27 cellular contexts compared by ENCODE assay signal in the genomic region with DNA sequence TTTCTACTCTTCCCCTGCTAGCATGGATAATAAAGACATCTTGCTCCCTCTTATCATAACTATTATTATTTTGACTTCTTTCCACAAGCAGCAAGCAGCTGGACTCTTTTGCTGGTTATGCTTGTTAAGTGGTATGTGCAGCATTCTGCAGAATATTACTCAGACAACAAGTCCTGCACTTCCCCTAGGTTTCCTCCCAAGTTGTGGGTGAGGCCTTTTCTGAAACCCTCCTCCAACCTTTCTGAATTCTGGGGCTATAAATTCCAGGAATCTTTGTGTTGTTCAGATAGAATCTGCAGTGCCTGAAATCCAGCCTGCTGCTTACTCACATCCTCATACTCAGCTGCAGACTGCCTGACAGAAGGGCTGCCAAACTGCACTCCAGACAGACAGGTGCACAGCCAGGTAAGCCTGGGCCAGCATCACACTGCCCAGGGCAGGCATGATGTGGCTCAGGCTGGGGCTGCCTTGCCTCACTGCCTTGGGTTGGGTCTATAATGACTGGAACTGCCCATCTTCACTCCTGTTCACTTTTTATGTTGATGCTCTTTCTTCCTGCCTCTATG. TPM values are rescaled to one million over a fixed set of nuclear protein-coding genes. Genes with fewer than 3 reads are reported as not detected.
A peak's percentile ranks its signal among the peaks of the same experiment; 100 is the strongest.
DNase-seq lines count a peak whose midpoint lies in the region; TF ChIP-seq lines count a peak whose summit lies in the region.
"Had no signal": no experiment of that assay in that cellular context is flagged by ENCODE, and none has a peak within 500 bp of the region (broad histone marks: within the 10 kb centered on the region; RNA-seq: fewer than 3 reads in every experiment).

No MANE protein-coding gene starts in this region.

- DNase-seq in AG20443 (ENCODE audit: low spot score) (peak; percentile 26), HFFc6 (peak; percentile 73), epithelial cell of proximal tubule (ENCODE audit: low read depth) (no peak), neuronal stem cell (ENCODE audit: low spot score) (no peak), tibial nerve (ENCODE audit: low spot score in 2 of 2) (no peak), HK-2 (ENCODE audit: unreplicated experiment) (no peak), NCI-H748 (lab: John Stamatoyannopoulos, UW; ENCODE audit: unreplicated experiment) (no peak)
- DNase-seq: activated CD4-positive, alpha-beta T cell treated with anti-CD3 and anti-CD28 coated beads for 1 hour; activated CD8-positive, alpha-beta T cell treated with anti-CD3 and anti-CD28 coated beads for 36 hours; BE2C; CD8-positive, alpha-beta memory T cell; colonic mucosa; DMS 273 treated with DMSO at 0.1 percent for 48 hours; esophagus squamous epithelium; gastrocnemius medialis; HCEC 1CT; Karpas-422; NCI-H1930; NCI-H526; SHP77; stimulated activated naive CD4-positive, alpha-beta T cell had no signal

- H3K27me3 ChIP-seq in neuronal stem cell (ENCODE audit: control insufficient read depth in 3 of 3, insufficient read depth in 3 of 3, low read depth in 1 of 3, low read length in 3 of 3) = peaks cover 0 to 4% (median 0%) of the 10 kb centered on the region in 3 experiments
- H3K27me3 ChIP-seq in tibial nerve = no peaks in the 10 kb centered on the region
- H3K27me3 ChIP-seq: BE2C, colonic mucosa, esophagus squamous epithelium, gastrocnemius medialis had no signal

- H3K14ac ChIP-seq in neuronal stem cell (ENCODE audit: low read length) = no peak overlapping the region

- no peak overlapping the region for H2BK5ac ChIP-seq in neuronal stem cell (ENCODE audit: low read length)

- H2AK5ac ChIP-seq in neuronal stem cell (ENCODE audit: low read depth, low read length) = no peak overlapping the region

- peaks cover 10% of the 10 kb centered on the region for H3K9me3 Mint-ChIP-seq in HFFc6
- H3K9me3 Mint-ChIP-seq: natural killer cell treated with Interleukin-12 subunit alpha and Interleukin-12 subunit beta and Interleukin-15 and Interleukin-18, amount 100 ng/mL, for 72 hours had no signal

- no peak overlapping the region for H4K8ac ChIP-seq in neuronal stem cell (ENCODE audit: low read depth, low read length)

- H3K27me3 Mint-ChIP-seq in HFFc6 (ENCODE audit: insufficient read depth) = peaks cover 4% of the 10 kb centered on the region
- H3K27me3 Mint-ChIP-seq: activated CD8-positive, alpha-beta T cell treated with anti-CD3 and anti-CD28 coated beads for 36 hours; activated naive CD8-positive, alpha-beta T cell had no signal

- H3K18ac ChIP-seq in neuronal stem cell (ENCODE audit: low read length) = no peak overlapping the region

- no peak overlapping the region for H3K27ac Mint-ChIP-seq in HFFc6
- H3K27ac Mint-ChIP-seq: activated CD8-positive, alpha-beta T cell treated with anti-CD3 and anti-CD28 coated beads for 36 hours; activated naive CD8-positive, alpha-beta T cell; natural killer cell treated with Interleukin-12 subunit alpha and Interleukin-12 subunit beta and Interleukin-15 and Interleukin-18, amount 100 ng/mL, for 72 hours; T-helper 2 cell treated with Interferon-gamma antibody and Interleukin-4, amounts not matched to agents 5 μg/mL and 100 μg/mL, for 36 hours had no signal

- H4K91ac ChIP-seq in neuronal stem cell (ENCODE audit: low read depth, low read length, poor library complexity) = no peak overlapping the region

- no peak overlapping the region for H3K4ac ChIP-seq in neuronal stem cell (ENCODE audit: low read length)

- H3K27ac ChIP-seq in neuronal stem cell (replicated peaks; ENCODE audit: low read length) (no peak overlapping the region), tibial nerve (no peak overlapping the region)
- H3K27ac ChIP-seq: colonic mucosa, esophagus squamous epithelium, gastrocnemius medialis had no signal

- no peak for TF ChIP-seq EP300 in tibial nerve (IDR thresholded peaks at IDR 0.05)

- no peaks in the 10 kb centered on the region for H3K36me3 ChIP-seq in neuronal stem cell (replicated peaks in 1 of 2; ENCODE audit: control insufficient read depth in 2 of 2, insufficient read depth in 2 of 2, low read length in 2 of 2)
- H3K36me3 ChIP-seq in tibial nerve = no peaks in the 10 kb centered on the region
- H3K36me3 ChIP-seq: BE2C, colonic mucosa, esophagus squamous epithelium, gastrocnemius medialis had no signal

- no peak overlapping the region for H3K4me2 ChIP-seq in neuronal stem cell (ENCODE audit: insufficient read depth, low read length, poor library complexity, severe bottlenecking)

- H3K4me1 ChIP-seq in neuronal stem cell (ENCODE audit: control insufficient read depth in 2 of 2, insufficient read depth in 1 of 2, low read depth in 1 of 2, low read length in 2 of 2) = peaks cover 0 to 2% of the 10 kb centered on the region in 2 donors
- peaks cover 0 to 8% (median 0%) of the 10 kb centered on the region in 4 donors for H3K4me1 ChIP-seq in tibial nerve
- H3K4me1 ChIP-seq: BE2C, colonic mucosa, gastrocnemius medialis had no signal

- no peak for TF ChIP-seq POLR2A in tibial nerve (IDR thresholded peaks at IDR 0.05)

- H3K4me1 Mint-ChIP-seq in HFFc6 (ENCODE audit: low read depth) = peaks cover 13% of the 10 kb centered on the region

- no peaks in the 10 kb centered on the region for H3K79me1 ChIP-seq in neuronal stem cell (ENCODE audit: low read depth, low read length)

- H2BK120ac ChIP-seq in neuronal stem cell (ENCODE audit: low read depth, low read length) = no peak overlapping the region

- H2BK12ac ChIP-seq in neuronal stem cell (ENCODE audit: low read length) = no peak overlapping the region

- no peak overlapping the region for H3K4me3 ChIP-seq in epithelial cell of proximal tubule (ENCODE audit: low read depth, low read length)
- no peak overlapping the region for H3K4me3 ChIP-seq in neuronal stem cell (ENCODE audit: low read length in 2 of 2)
- no peak overlapping the region for H3K4me3 ChIP-seq in tibial nerve
- H3K4me3 ChIP-seq: colonic mucosa, esophagus squamous epithelium, gastrocnemius medialis, lung had no signal

- no peaks in the 10 kb centered on the region for H3K36me3 Mint-ChIP-seq in HFFc6 (ENCODE audit: low read depth)
- H3K36me3 Mint-ChIP-seq: activated naive CD8-positive, alpha-beta T cell; CD8-positive, alpha-beta memory T cell had no signal

- H2AFZ ChIP-seq in neuronal stem cell (ENCODE audit: low read length) = no peak overlapping the region

- TF ChIP-seq CTCF in HFFc6 (IDR thresholded peaks at IDR 0.05) = no peak
- peak; percentile 3 for TF ChIP-seq CTCF in epithelial cell of proximal tubule (conservative IDR thresholded peaks at IDR 0.05; ENCODE audit: low read depth, low read length)
- no peak for TF ChIP-seq CTCF in tibial nerve (IDR thresholded peaks at IDR 0.05)

- H3K4me3 Mint-ChIP-seq in HFFc6 = no peak overlapping the region
- H3K4me3 Mint-ChIP-seq: activated CD8-positive, alpha-beta T cell treated with anti-CD3 and anti-CD28 coated beads for 36 hours; activated naive CD8-positive, alpha-beta T cell; CD8-positive, alpha-beta memory T cell; natural killer cell treated with Interleukin-12 subunit alpha and Interleukin-12 subunit beta and Interleukin-15 and Interleukin-18, amount 100 ng/mL, for 72 hours; T-helper 2 cell treated with Interferon-gamma antibody and Interleukin-4, amounts not matched to agents 5 μg/mL and 100 μg/mL, for 36 hours had no signal

- H2BK15ac ChIP-seq in neuronal stem cell (ENCODE audit: low read length) = no peak overlapping the region

- H3K9me3 ChIP-seq in neuronal stem cell (replicated peaks in 1 of 2; ENCODE audit: control insufficient read depth in 2 of 2, insufficient read depth in 1 of 2, low read depth in 1 of 2, low read length in 2 of 2) (peaks cover 1 to 6% of the 10 kb centered on the region in 2 donors), tibial nerve (peaks cover 0 to 4% (median 0%) of the 10 kb centered on the region in 4 donors)
- H3K9me3 ChIP-seq: BE2C, gastrocnemius medialis had no signal

- H3K9ac ChIP-seq in neuronal stem cell (ENCODE audit: low read depth, low read length, poor library complexity) = no peak overlapping the region

- peak overlapping the region; percentile 22 for H3K23ac ChIP-seq in neuronal stem cell (ENCODE audit: low read depth, low read length, poor library complexity)

RNA-seq across cellular contexts. Expression of a gene that starts 6.2 kb away (rescaled TPM):
- under 1 TPM; 0.31 to 0.91 (median 0.51) TPM for total RNA-seq in HFFc6 (2021; fragmentation: NEBNext Ultra II Directional; extraction: Animal tissue kit (Norgen Biotek cat#: 25700))
- total RNA-seq in epithelial cell of proximal tubule (0.69 and 0.80 TPM in 2 replicates), tibial nerve (under 1 TPM in 1 of 4 donors, not detected in 3; 0.90 TPM)
- polyA plus RNA-seq in neuronal stem cell (2013, experiment 1 of 2) = 0.13 TPM
- polyA plus RNA-seq in neuronal stem cell (2013, experiment 2 of 2) = 0.19 TPM
- total RNA-seq: gastrocnemius medialis, skeletal muscle tissue had no signal
- polyA plus RNA-seq: CD8-positive, alpha-beta memory T cell had no signal

RNA-seq across cellular contexts. Expression of a gene that starts 51.3 kb away (rescaled TPM):
- total RNA-seq in HFFc6 (2021; fragmentation: NEBNext Ultra II Directional; extraction: Animal tissue kit (Norgen Biotek cat#: 25700)) = not detected
- total RNA-seq in epithelial cell of proximal tubule (0.06 TPM in 1 of 2 replicates, not detected in the other), tibial nerve (1 to 10 TPM; 1.2 to 2.9 (median 2.2) TPM)
- polyA plus RNA-seq in neuronal stem cell (2013, experiment 1 of 2) = 19.9 TPM
- polyA plus RNA-seq in neuronal stem cell (2013, experiment 2 of 2) = 21.1 TPM
- total RNA-seq: osteoblast had no signal
- polyA plus RNA-seq: CD8-positive, alpha-beta memory T cell had no signal

Comparison
In these comparisons a context has a peak if more than half of its experiments do, and no peak if none do; other contexts are left out.
1. DNase-seq: peak in AG20443 (single experiment) and HFFc6 (single experiment); none in epithelial cell of proximal tubule (single experiment), neuronal stem cell (single experiment), tibial nerve (0 of 2), HK-2 (single experiment) and NCI-H748 (single experiment).